In genomic region chr6:33789550-33789895, GRCh38 we compare ENCODE assay signal across 7 cellular contexts. TPM values are rescaled to one million over a fixed set of nuclear protein-coding genes. Genes with fewer than 3 reads are reported as not detected.
DNase-seq lines count a peak whose midpoint lies in the region; ATAC-seq and TF ChIP-seq lines count a peak whose summit lies in the region.

No MANE protein-coding gene starts in this region.

- peaks cover 25% of the 10 kb centered on the region for H3K36me3 Mint-ChIP-seq in HFFc6 (ENCODE audit: low read depth)
- H3K36me3 Mint-ChIP-seq in activated T-helper 1 cell treated with anti-CD3 and anti-CD28 coated beads, Interleukin-12 subunit alpha, Interleukin-12 subunit beta, Interleukin-2, Interleukin-4 antibody, amounts not matched to agents 30 ng/mL and 10 ng/mL and 1 ng/mL, durations not matched to agents 14 hours and 24 hours and 36 hours (ENCODE audit: low read depth): peaks cover 19% of the 10 kb centered on the region
- peaks cover 14 to 22% of the 10 kb centered on the region in 2 donors for H3K36me3 Mint-ChIP-seq in stimulated activated naive B cell treated with anti-CD40 and anti-IgM and Interleukin-4, amounts not matched to agents 10 μg/mL and 1 μg/mL and 100 μg/mL, for 72 hours

- no peaks in the 10 kb centered on the region for H3K9me3 ChIP-seq in iPS-18a (ENCODE audit: control insufficient read depth, low read depth, low read length)

- intact Hi-C loops in activated T-helper 1 cell treated with anti-CD3 and anti-CD28 coated beads, Interleukin-12 subunit alpha, Interleukin-12 subunit beta, Interleukin-2, Interleukin-4 antibody, amounts not matched to agents 30 ng/mL and 10 ng/mL and 1 ng/mL, durations not matched to agents 14 hours and 24 hours and 36 hours (cut with micrococcal nuclease): loop anchor here (1.0 to 10.0 kb wide), 12 partner anchors 23 to 738 kb away; partner anchors contain the start of genes BAK1, CUTA, KIFC1 and NUDT3

- peak overlapping the region; percentile 87 for H3K4me3 Mint-ChIP-seq in HFFc6
- H3K4me3 Mint-ChIP-seq in activated T-helper 1 cell treated with anti-CD3 and anti-CD28 coated beads, Interleukin-12 subunit alpha, Interleukin-12 subunit beta, Interleukin-2, Interleukin-4 antibody, amounts not matched to agents 30 ng/mL and 10 ng/mL and 1 ng/mL, durations not matched to agents 14 hours and 24 hours and 36 hours: peak overlapping the region; percentile 84
- H3K4me3 Mint-ChIP-seq in stimulated activated naive B cell treated with anti-CD40 and anti-IgM and Interleukin-4, amounts not matched to agents 10 μg/mL and 1 μg/mL and 100 μg/mL, for 72 hours: peak overlapping the region; percentile 78 to 86

- H3K27me3 ChIP-seq in iPS-18a (ENCODE audit: control insufficient read depth, insufficient read depth, low read length): no peaks in the 10 kb centered on the region

- H3K27ac Mint-ChIP-seq in HFFc6: peak overlapping the region; percentile 89
- H3K27ac Mint-ChIP-seq in activated T-helper 1 cell treated with anti-CD3 and anti-CD28 coated beads, Interleukin-12 subunit alpha, Interleukin-12 subunit beta, Interleukin-2, Interleukin-4 antibody, amounts not matched to agents 30 ng/mL and 10 ng/mL and 1 ng/mL, durations not matched to agents 14 hours and 24 hours and 36 hours: peak overlapping the region; percentile 77
- H3K27ac Mint-ChIP-seq in stimulated activated naive B cell treated with anti-CD40 and anti-IgM and Interleukin-4, amounts not matched to agents 10 μg/mL and 1 μg/mL and 100 μg/mL, for 72 hours: peak overlapping the region; percentile 95

- DNase-seq in HFFc6 (no peak), NOMO-1 (lab: John Stamatoyannopoulos, UW; ENCODE audit: unreplicated experiment in 2 of 2) (no peak)
- no peak for DNase-seq in activated T-helper 1 cell treated with anti-CD3 and anti-CD28 coated beads, Interleukin-12 subunit alpha, Interleukin-12 subunit beta, Interleukin-2, Interleukin-4 antibody, amounts not matched to agents 30 ng/mL and 10 ng/mL and 1 ng/mL, durations not matched to agents 14 hours and 24 hours and 36 hours (ENCODE audit: low spot score)
- no peak for DNase-seq in stimulated activated naive B cell treated with anti-CD40 and anti-IgM and Interleukin-4, amounts not matched to agents 10 μg/mL and 1 μg/mL and 100 μg/mL, for 72 hours

- H3K4me3 ChIP-seq in iPS-18a (ENCODE audit: low read length): peak overlapping the region; percentile 69

- TF ChIP-seq CTCF in HFFc6 (IDR thresholded peaks at IDR 0.05): no peak

- H3K4me1 Mint-ChIP-seq in HFFc6 (ENCODE audit: low read depth): peaks cover 56% of the 10 kb centered on the region
- H3K4me1 Mint-ChIP-seq in activated T-helper 1 cell treated with anti-CD3 and anti-CD28 coated beads, Interleukin-12 subunit alpha, Interleukin-12 subunit beta, Interleukin-2, Interleukin-4 antibody, amounts not matched to agents 30 ng/mL and 10 ng/mL and 1 ng/mL, durations not matched to agents 14 hours and 24 hours and 36 hours (ENCODE audit: low read depth): peaks cover 43% of the 10 kb centered on the region
- H3K4me1 Mint-ChIP-seq in stimulated activated naive B cell treated with anti-CD40 and anti-IgM and Interleukin-4, amounts not matched to agents 10 μg/mL and 1 μg/mL and 100 μg/mL, for 72 hours: peaks cover 30 to 42% of the 10 kb centered on the region in 2 donors

- no peaks in the 10 kb centered on the region for H3K9me3 Mint-ChIP-seq in HFFc6
- no peaks in the 10 kb centered on the region for H3K9me3 Mint-ChIP-seq in activated T-helper 1 cell treated with anti-CD3 and anti-CD28 coated beads, Interleukin-12 subunit alpha, Interleukin-12 subunit beta, Interleukin-2, Interleukin-4 antibody, amounts not matched to agents 30 ng/mL and 10 ng/mL and 1 ng/mL, durations not matched to agents 14 hours and 24 hours and 36 hours
- H3K9me3 Mint-ChIP-seq in stimulated activated naive B cell treated with anti-CD40 and anti-IgM and Interleukin-4, amounts not matched to agents 10 μg/mL and 1 μg/mL and 100 μg/mL, for 72 hours: no peaks in the 10 kb centered on the region

- peaks cover 18% of the 10 kb centered on the region for H3K27me3 Mint-ChIP-seq in HFFc6 (ENCODE audit: insufficient read depth)
- H3K27me3 Mint-ChIP-seq in activated T-helper 1 cell treated with anti-CD3 and anti-CD28 coated beads, Interleukin-12 subunit alpha, Interleukin-12 subunit beta, Interleukin-2, Interleukin-4 antibody, amounts not matched to agents 30 ng/mL and 10 ng/mL and 1 ng/mL, durations not matched to agents 14 hours and 24 hours and 36 hours (ENCODE audit: insufficient read depth): peaks cover 7% of the 10 kb centered on the region
- peaks cover 0 to 6% of the 10 kb centered on the region in 2 donors for H3K27me3 Mint-ChIP-seq in stimulated activated naive B cell treated with anti-CD40 and anti-IgM and Interleukin-4, amounts not matched to agents 10 μg/mL and 1 μg/mL and 100 μg/mL, for 72 hours

- peaks cover 8% of the 10 kb centered on the region for H3K36me3 ChIP-seq in iPS-18a (ENCODE audit: control insufficient read depth, low read depth, low read length)

- peak overlapping the region; percentile 73 for H3K27ac ChIP-seq in iPS-18a (ENCODE audit: low read length)

- no peak for ATAC-seq in stimulated activated naive B cell treated with anti-CD40 and anti-IgM and Interleukin-4, amounts not matched to agents 10 μg/mL and 1 μg/mL and 100 μg/mL, for 72 hours (replicated peaks)
- ATAC-seq in HG03159 (IDR thresholded peaks at IDR 0.05; ENCODE audit: unreplicated experiment): no peak
- ATAC-seq in GM18519 (IDR thresholded peaks at IDR 0.05; ENCODE audit: low FRiP score, unreplicated experiment): no peak

- no peak overlapping the region for H3K9ac ChIP-seq in iPS-18a (ENCODE audit: low read length)

- peaks cover 71% of the 10 kb centered on the region for H3K4me1 ChIP-seq in iPS-18a (ENCODE audit: control insufficient read depth, low read depth, low read length)

RNA-seq across cellular contexts. Expression of gene LEMD2, which starts 0.6 kb away (rescaled TPM):
- total RNA-seq in HFFc6 (2021; fragmentation: NEBNext Ultra II Directional; extraction: Animal tissue kit (Norgen Biotek cat#: 25700)): 10 to 100 TPM; 42.4 to 46.7 (median 44.9) TPM
- 63.6 and 64.4 TPM in 2 replicates for total RNA-seq in activated T-helper 1 cell treated with anti-CD3 and anti-CD28 coated beads, Interleukin-12 subunit alpha, Interleukin-12 subunit beta, Interleukin-2, Interleukin-4 antibody, amounts not matched to agents 30 ng/mL and 10 ng/mL and 1 ng/mL, durations not matched to agents 14 hours and 24 hours and 36 hours

RNA-seq across cellular contexts. Expression of gene MLN, which starts 14.3 kb away (rescaled TPM):
- not detected for total RNA-seq in HFFc6 (2021; fragmentation: NEBNext Ultra II Directional; extraction: Animal tissue kit (Norgen Biotek cat#: 25700))
- total RNA-seq in activated T-helper 1 cell treated with anti-CD3 and anti-CD28 coated beads, Interleukin-12 subunit alpha, Interleukin-12 subunit beta, Interleukin-2, Interleukin-4 antibody, amounts not matched to agents 30 ng/mL and 10 ng/mL and 1 ng/mL, durations not matched to agents 14 hours and 24 hours and 36 hours: not detected in 2 replicates

RNA-seq across cellular contexts. Expression of gene IP6K3, which starts 42.8 kb away (rescaled TPM):
- total RNA-seq in HFFc6 (2021; fragmentation: NEBNext Ultra II Directional; extraction: Animal tissue kit (Norgen Biotek cat#: 25700)): under 1 TPM in 4 of 6 experiments, not detected in 2; 0.25 to 0.83 (median 0.50) TPM
- total RNA-seq in activated T-helper 1 cell treated with anti-CD3 and anti-CD28 coated beads, Interleukin-12 subunit alpha, Interleukin-12 subunit beta, Interleukin-2, Interleukin-4 antibody, amounts not matched to agents 30 ng/mL and 10 ng/mL and 1 ng/mL, durations not matched to agents 14 hours and 24 hours and 36 hours: not detected in 2 replicates
